ENCODE assay signal across 1 cellular context in genomic region chr2:213317929-213318328, GRCh38.
TF ChIP-seq lines count a peak whose summit lies in the region.

No MANE protein-coding gene starts in this region.

TF ChIP-seq in H1, 55 proteins besides CTCF, POLR2A, EP300 and RAD21 (continued from another document):
- TF ChIP-seq SIN3A (conservative IDR thresholded peaks at IDR 0.05 in 1 of 2, IDR thresholded peaks at IDR 0.05 in 1 of 2; ENCODE audit: low read depth in 1 of 2, low read length in 2 of 2) = no peak
- no peak for TF ChIP-seq ASH2L (IDR thresholded peaks at IDR 0.05; ENCODE audit: low read length)
- TF ChIP-seq TEAD4 (IDR thresholded peaks at IDR 0.05; ENCODE audit: low read depth, low read length) = no peak
- TF ChIP-seq KDM4A (IDR thresholded peaks at IDR 0.05; ENCODE audit: low read depth, low read length, severe bottlenecking) = no peak
- TF ChIP-seq RBBP5 (IDR thresholded peaks at IDR 0.05; ENCODE audit: borderline replicate concordance, low read depth, low read length) = no peak
- no peak for TF ChIP-seq GTF2F1 (IDR thresholded peaks at IDR 0.05; ENCODE audit: borderline replicate concordance, low read depth, low read length)
- no peak for TF ChIP-seq HDAC2 (IDR thresholded peaks at IDR 0.05; ENCODE audit: borderline replicate concordance in 1 of 2, low read depth in 2 of 2, low read length in 2 of 2)
- TF ChIP-seq MAX (IDR thresholded peaks at IDR 0.05) = no peak
- TF ChIP-seq SP1 (IDR thresholded peaks at IDR 0.05; ENCODE audit: low read depth, low read length) = no peak
- no peak for TF ChIP-seq POLR2AphosphoS5 (IDR thresholded peaks at IDR 0.05; ENCODE audit: low read depth, low read length)
- no peak for TF ChIP-seq KDM5A (IDR thresholded peaks at IDR 0.05; ENCODE audit: low read length)
TF ChIP-seq in H1: peak in this region for 0.
